In genomic region chr16:23852794-23853562, GRCh38 we compare ENCODE assay signal across 20 cellular contexts. TPM values are rescaled to one million over a fixed set of nuclear protein-coding genes. Genes with fewer than 3 reads are reported as not detected.
A peak's percentile ranks its signal among the peaks of the same experiment; 100 is the strongest.
DNase-seq lines count a peak whose midpoint lies in the region; ATAC-seq and TF ChIP-seq lines count a peak whose summit lies in the region.
"Had no signal": no experiment of that assay in that cellular context is flagged by ENCODE, and none has a peak within 500 bp of the region (broad histone marks: within the 10 kb centered on the region; RNA-seq: fewer than 3 reads in every experiment).

No MANE protein-coding gene starts in this region.

- no peak overlapping the region for H3K27ac ChIP-seq in BLaER1
- H3K27ac ChIP-seq in CD8-positive, alpha-beta memory T cell (ENCODE audit: low read depth, low read length): no peak overlapping the region
- H3K27ac ChIP-seq: body of pancreas, esophagus squamous epithelium had no signal

- ATAC-seq in HG03175 (IDR thresholded peaks at IDR 0.05; ENCODE audit: unreplicated experiment) (no peak), GM19452 (IDR thresholded peaks at IDR 0.05; ENCODE audit: unreplicated experiment) (no peak)
- ATAC-seq: body of pancreas had no signal

- no TSS peak for BruUV-seq in MCF 10A (replicated peaks; lab: Mats Ljungman, UMichigan)

- no peak overlapping the region for H3K4me3 ChIP-seq in BLaER1
- no peak overlapping the region for H3K4me3 ChIP-seq in CD8-positive, alpha-beta memory T cell (ENCODE audit: low read length)
- H3K4me3 ChIP-seq: body of pancreas, esophagus squamous epithelium, heart right ventricle had no signal

- peak overlapping the region in 2 of 8 donors; percentile 30 to 80 for H3K27ac Mint-ChIP-seq in CD8-positive, alpha-beta memory T cell
- peak overlapping the region; percentile 22 for H3K27ac Mint-ChIP-seq in dendritic cell treated with granulocyte-macrophage colony-stimulating factor and Interleukin-4, amounts not matched to agents 40 ng/mL and 50 ng/mL, for 4 days
- no peak overlapping the region for H3K27ac Mint-ChIP-seq in MCF 10A (ENCODE audit: low read depth, unreplicated experiment)
- H3K27ac Mint-ChIP-seq: CD4-positive, alpha-beta memory T cell had no signal

- H3K9me3 ChIP-seq in BLaER1: peaks cover 18% of the 10 kb centered on the region
- H3K9me3 ChIP-seq in CD8-positive, alpha-beta memory T cell (ENCODE audit: low read length): no peaks in the 10 kb centered on the region
- H3K9me3 ChIP-seq: body of pancreas, esophagus squamous epithelium had no signal

- no peaks in the 10 kb centered on the region for H3K9me3 Mint-ChIP-seq in CD8-positive, alpha-beta memory T cell
- H3K9me3 Mint-ChIP-seq in dendritic cell treated with granulocyte-macrophage colony-stimulating factor and Interleukin-4, amounts not matched to agents 40 ng/mL and 50 ng/mL, for 4 days: peaks cover 19% of the 10 kb centered on the region
- H3K9me3 Mint-ChIP-seq in MCF 10A (ENCODE audit: unreplicated experiment): no peaks in the 10 kb centered on the region
- H3K9me3 Mint-ChIP-seq: CD4-positive, alpha-beta memory T cell; T-cell had no signal

- CTCF ChIA-PET in CD8-positive, alpha-beta memory T cell (lab: Charles Lee): interaction anchor here (1.1 to 2.1 kb wide), 4 partner anchors 11 to 156 kb away, joined by 3 to 6 read pairs (median 3); partner anchors contain the start of gene PRKCB
- CTCF ChIA-PET in MCF 10A (lab: Yijun Ruan, JAX): interaction anchor here (1.1 kb wide), 1 partner anchor 50 kb away, joined by 6 read pairs; no protein-coding TSS in a partner anchor

- peak overlapping the region in 4 of 7 donors; percentile 24 to 67 (median 43) for H3K4me3 Mint-ChIP-seq in CD8-positive, alpha-beta memory T cell
- H3K4me3 Mint-ChIP-seq in dendritic cell treated with granulocyte-macrophage colony-stimulating factor and Interleukin-4, amounts not matched to agents 40 ng/mL and 50 ng/mL, for 4 days: no peak overlapping the region
- no peak overlapping the region for H3K4me3 Mint-ChIP-seq in MCF 10A (ENCODE audit: unreplicated experiment)

- peak overlapping the region; percentile 15 for H3K4me2 ChIP-seq in BLaER1

- DNase-seq in CD8-positive, alpha-beta memory T cell: no peak
- DNase-seq in MV-4-11 (lab: John Stamatoyannopoulos, UW) (peak; percentile 78), MCF 10A (ENCODE audit: unreplicated experiment) (no peak), activated gamma-delta T cell (lab: John Stamatoyannopoulos, UW) (no peak)
- DNase-seq: activated CD4-positive, CD25-positive, alpha-beta regulatory T cell treated with anti-CD3 and anti-CD28 coated beads, Interleukin-2, amount 50 U/mL, for 72 hours; body of pancreas; CD4-positive, alpha-beta memory T cell; dermis blood vessel endothelial cell; esophagus squamous epithelium; heart right ventricle; kidney glomerular epithelial cell; NCI-H1417 treated with DMSO at 0.1 percent for 48 hours; NCI-H345; stimulated activated CD4-positive, alpha-beta T cell treated with anti-CD3 and anti-CD28 coated beads, Interleukin-2, amount 100 ng/mL, for 24 hours; T-cell had no signal

- H3K27me3 Mint-ChIP-seq in CD8-positive, alpha-beta memory T cell: no peaks in the 10 kb centered on the region
- H3K27me3 Mint-ChIP-seq in dendritic cell treated with granulocyte-macrophage colony-stimulating factor and Interleukin-4, amounts not matched to agents 40 ng/mL and 50 ng/mL, for 4 days: no peaks in the 10 kb centered on the region
- H3K27me3 Mint-ChIP-seq in MCF 10A (ENCODE audit: insufficient read depth, unreplicated experiment): peaks cover 29% of the 10 kb centered on the region
- H3K27me3 Mint-ChIP-seq: CD4-positive, alpha-beta memory T cell; T-cell had no signal

- POLR2A ChIA-PET in CD8-positive, alpha-beta memory T cell (lab: Charles Lee): interaction anchor here (0.5 to 0.6 kb wide), 2 partner anchors 20 to 104 kb away, joined by 3 to 5 read pairs; no protein-coding TSS in a partner anchor
- POLR2A ChIA-PET in MCF 10A (lab: Yijun Ruan, JAX): no interaction called here

- no peak for TF ChIP-seq CTCF in MCF 10A (IDR thresholded peaks at IDR 0.05; ENCODE audit: unreplicated experiment)

- peaks cover 90 to 100% (median 99%) of the 10 kb centered on the region in 3 donors for H3K4me1 Mint-ChIP-seq in CD8-positive, alpha-beta memory T cell
- H3K4me1 Mint-ChIP-seq in dendritic cell treated with granulocyte-macrophage colony-stimulating factor and Interleukin-4, amounts not matched to agents 40 ng/mL and 50 ng/mL, for 4 days (ENCODE audit: low read depth): peaks cover 85% of the 10 kb centered on the region
- no peaks in the 10 kb centered on the region for H3K4me1 Mint-ChIP-seq in MCF 10A (ENCODE audit: insufficient read depth, unreplicated experiment)

- intact Hi-C loops in dendritic cell treated with granulocyte-macrophage colony-stimulating factor and Interleukin-4, amounts not matched to agents 40 ng/mL and 50 ng/mL, for 4 days (cut with micrococcal nuclease): loop anchor here (2.0 kb wide), 1 partner anchor 16 kb away; no protein-coding TSS in a partner anchor
- intact Hi-C loops in MCF 10A (cut with micrococcal nuclease): no loop called here

- H4K20me1 ChIP-seq in BLaER1: no peaks in the 10 kb centered on the region

- peaks cover 17% of the 10 kb centered on the region for H3K4me1 ChIP-seq in BLaER1
- H3K4me1 ChIP-seq in CD8-positive, alpha-beta memory T cell (ENCODE audit: insufficient read depth, low read length): peaks cover 65% of the 10 kb centered on the region
- H3K4me1 ChIP-seq: body of pancreas, esophagus squamous epithelium had no signal

- peaks cover 5 to 16% (median 14%) of the 10 kb centered on the region in 3 donors for H3K36me3 Mint-ChIP-seq in CD8-positive, alpha-beta memory T cell
- H3K36me3 Mint-ChIP-seq in dendritic cell treated with granulocyte-macrophage colony-stimulating factor and Interleukin-4, amounts not matched to agents 40 ng/mL and 50 ng/mL, for 4 days (ENCODE audit: low read depth): no peaks in the 10 kb centered on the region
- H3K36me3 Mint-ChIP-seq in MCF 10A (ENCODE audit: insufficient read depth, unreplicated experiment): no peaks in the 10 kb centered on the region

- no peak overlapping the region for H3K9ac ChIP-seq in BLaER1

- H3K36me3 ChIP-seq in BLaER1: no peaks in the 10 kb centered on the region
- H3K36me3 ChIP-seq in CD8-positive, alpha-beta memory T cell (ENCODE audit: insufficient read depth, low read length): no peaks in the 10 kb centered on the region
- H3K36me3 ChIP-seq: esophagus squamous epithelium, heart right ventricle had no signal

- no peaks in the 10 kb centered on the region for H3K27me3 ChIP-seq in BLaER1
- no peaks in the 10 kb centered on the region for H3K27me3 ChIP-seq in CD8-positive, alpha-beta memory T cell (ENCODE audit: insufficient read depth, low read length, poor library complexity, severe bottlenecking)
- H3K27me3 ChIP-seq: body of pancreas had no signal

RNA-seq across cellular contexts. Expression of gene PRKCB, which starts 17.2 kb away (rescaled TPM):
- 10 to 100 TPM; 96.5 to 98.2 TPM for total RNA-seq in CD8-positive, alpha-beta memory T cell
- 136 TPM for polyA plus RNA-seq in CD8-positive, alpha-beta memory T cell
- total RNA-seq in MCF 10A (2022): not detected in 2 replicates
- total RNA-seq: dermis blood vessel endothelial cell, renal cortical epithelial cell had no signal

Comparison
In these comparisons a context has a peak if more than half of its experiments do, and no peak if none do; other contexts are left out.
1. H3K4me3 Mint-ChIP-seq: peak in CD8-positive, alpha-beta memory T cell (4 of 7); none in dendritic cell treated with granulocyte-macrophage colony-stimulating factor and Interleukin-4, amounts not matched to agents 40 ng/mL and 50 ng/mL, for 4 days (single experiment) and MCF 10A (single experiment).
2. RNA of gene PRKCB, which starts 17.2 kb away (total RNA-seq): 96.5 to 98.2 TPM in CD8-positive, alpha-beta memory T cell; not detected in MCF 10A; every median in the first group is over 10 times any median in the second.